1 cellular context compared by ENCODE assay signal in genomic region chr20:25223179-25223661, GRCh38.
TF ChIP-seq lines count a peak whose summit lies in the region.

No MANE protein-coding gene starts in this region.

TF ChIP-seq in GM12878, 131 proteins besides CTCF, POLR2A, EP300 and RAD21 (continued from another document):
- no peak for TF ChIP-seq REST (IDR thresholded peaks at IDR 0.05; ENCODE audit: low read depth, low read length)
- TF ChIP-seq BRCA1 (IDR thresholded peaks at IDR 0.05; ENCODE audit: low read depth, low read length) = no peak
- TF ChIP-seq E2F4 (IDR thresholded peaks at IDR 0.05; ENCODE audit: low read depth, low read length) = no peak
- no peak for TF ChIP-seq ESRRA (IDR thresholded peaks at IDR 0.05; ENCODE audit: low read length)
- no peak for TF ChIP-seq TBL1XR1 (IDR thresholded peaks at IDR 0.05; ENCODE audit: low read depth, low read length)
- no peak for TF ChIP-seq JUND (IDR thresholded peaks at IDR 0.05; ENCODE audit: low read depth, low read length)
- no peak for TF ChIP-seq E2F8 (IDR thresholded peaks at IDR 0.05; ENCODE audit: low read depth, partially characterized antibody)
- no peak for TF ChIP-seq SUZ12 (IDR thresholded peaks at IDR 0.05; ENCODE audit: unreplicated experiment)
- no peak for TF ChIP-seq HDAC6 (IDR thresholded peaks at IDR 0.05; ENCODE audit: unreplicated experiment)
- no peak for TF ChIP-seq BHLHE40 (IDR thresholded peaks at IDR 0.05; ENCODE audit: borderline replicate concordance in 1 of 2, low read depth in 2 of 2, low read length in 1 of 2)
- no peak for TF ChIP-seq CEBPZ (IDR thresholded peaks at IDR 0.05; ENCODE audit: low read depth, low read length)
- TF ChIP-seq ZBTB4 (CRISPR knock-in tag; IDR thresholded peaks at IDR 0.05) = no peak
- TF ChIP-seq NFIC (IDR thresholded peaks at IDR 0.05; ENCODE audit: low read depth, low read length) = no peak
TF ChIP-seq in GM12878: peak in this region for 0.
